ENCODE assay signal across 26 cellular contexts in genomic region chr16:79528281-79528680, GRCh38.
"Had no signal": no experiment of that assay in that cellular context is flagged by ENCODE, and none has a peak within 500 bp of the region (broad histone marks: within the 10 kb centered on the region; RNA-seq: fewer than 3 reads in every experiment).

No MANE protein-coding gene starts in this region.

- H3K27me3 ChIP-seq: gastrocnemius medialis, right lobe of liver, tibial artery, upper lobe of right lung had no signal

- H3K9me3 ChIP-seq: gastrocnemius medialis, lower lobe of right lung, right lobe of liver, tibial artery, upper lobe of right lung had no signal

- DNase-seq: activated CD4-positive, alpha-beta T cell treated with anti-CD3 and anti-CD28 coated beads for 36 hours; activated CD4-positive, alpha-beta T cell treated with anti-CD3 and anti-CD28 coated beads, Interleukin-2, amount 50 U/mL, for 4 hours; activated CD4-positive, CD25-positive, alpha-beta regulatory T cell; activated naive CD4-positive, alpha-beta T cell; activated T-cell treated with anti-CD3 and anti-CD28 coated beads for 4 hours; activated T-cell treated with anti-CD3 and anti-CD28 coated beads, Interleukin-2, amount 50 U/mL, for 72 hours; cerebellar nuclear complex; dorsolateral prefrontal cortex; effector memory CD4-positive, alpha-beta T cell; gastrocnemius medialis; glutamatergic neuron; islet precursor cell; lower lobe of right lung; mesenchymal stem cell; natural killer cell; posterior cingulate gyrus; right lobe of liver; small intestine; stimulated activated CD4-positive, alpha-beta T cell treated with anti-CD3 and anti-CD28 coated beads, Interleukin-4, amount 100 ng/mL, for 4 hours; stimulated activated CD8-positive, alpha-beta memory T cell treated with anti-CD3 and anti-CD28 coated beads, Interleukin-4, amount 100 ng/mL, for 48 hours; stimulated activated naive CD8-positive, alpha-beta T cell treated with anti-CD3 and anti-CD28 coated beads, Interleukin-15, amount 100 ng/mL, for 72 hours; tibial artery; upper lobe of right lung had no signal

- ATAC-seq: activated CD4-positive, alpha-beta T cell treated with anti-CD3 and anti-CD28 coated beads for 36 hours; activated naive CD4-positive, alpha-beta T cell treated with anti-CD3 and anti-CD28 coated beads, Interleukin-2, amount 50 U/mL, for 72 hours; activated T-cell treated with anti-CD3 and anti-CD28 coated beads, Interleukin-2, amount 50 U/mL, for 72 hours; gastrocnemius medialis; lower lobe of right lung; natural killer cell; stimulated activated memory B cell treated with anti-CD40 and anti-IgM and Interleukin-4, amounts not matched to agents 10 μg/mL and 1 μg/mL and 100 μg/mL, for 72 hours; stimulated activated naive CD8-positive, alpha-beta T cell treated with anti-CD3 and anti-CD28 coated beads, Interleukin-15, amount 100 ng/mL, for 72 hours; upper lobe of right lung had no signal

- H3K4me1 ChIP-seq: lower lobe of right lung, right lobe of liver, upper lobe of right lung had no signal

- H3K27ac ChIP-seq: coronary artery, dorsolateral prefrontal cortex, lower lobe of right lung, right lobe of liver, tibial artery, upper lobe of right lung had no signal

- H3K4me3 ChIP-seq: coronary artery, dorsolateral prefrontal cortex, gastrocnemius medialis, lower lobe of right lung, right lobe of liver, tibial artery, upper lobe of right lung had no signal

- H3K36me3 ChIP-seq: gastrocnemius medialis, lower lobe of right lung, right lobe of liver, tibial artery, upper lobe of right lung had no signal
